Comparison of ENCODE assay signal across 14 cellular contexts in the genomic region with DNA sequence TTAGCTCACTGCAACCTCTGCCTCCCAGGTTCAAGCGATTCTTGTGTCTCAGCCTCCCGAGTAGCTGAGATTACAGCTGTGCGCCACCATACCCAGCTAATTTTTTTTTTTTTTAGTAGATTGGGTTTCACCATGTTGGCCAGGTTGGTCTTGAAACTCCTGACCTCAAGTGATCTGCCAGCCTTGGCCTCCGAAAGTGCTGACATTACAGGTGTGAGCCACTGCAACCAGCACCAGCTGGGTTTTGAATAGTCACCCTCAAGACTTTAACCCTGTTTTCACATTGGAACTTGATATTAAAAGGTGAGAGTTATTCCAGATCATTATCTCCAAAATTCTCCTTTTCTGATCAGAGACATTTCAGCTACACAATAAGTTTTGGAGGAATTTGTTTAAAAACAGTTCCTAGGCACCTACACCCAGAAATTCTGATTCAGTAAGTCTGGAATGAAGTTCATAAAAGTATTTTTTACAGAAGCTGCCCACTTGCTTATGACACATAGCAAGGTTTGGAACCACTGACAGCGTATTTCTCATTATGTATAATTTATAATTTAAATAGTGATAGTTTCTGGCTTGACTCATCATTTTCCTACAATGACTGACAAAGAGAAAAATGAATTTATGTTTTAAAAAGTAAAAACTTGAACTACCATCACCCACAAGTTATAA.
DNase-seq lines count a peak whose midpoint lies in the region; TF ChIP-seq lines count a peak whose summit lies in the region.
"Had no signal": no experiment of that assay in that cellular context is flagged by ENCODE, and none has a peak within 500 bp of the region (broad histone marks: within the 10 kb centered on the region; RNA-seq: fewer than 3 reads in every experiment).

No MANE protein-coding gene starts in this region.

- H3K9me3 Mint-ChIP-seq in osteocyte (ENCODE audit: unreplicated experiment), result no peaks in the 10 kb centered on the region

- no peaks in the 10 kb centered on the region for H3K36me3 Mint-ChIP-seq in osteocyte (ENCODE audit: unreplicated experiment)

- no peaks in the 10 kb centered on the region for H3K79me2 ChIP-seq in MM.1S (ENCODE audit: low read length)

- no peaks in the 10 kb centered on the region for H3K9me3 ChIP-seq in MM.1S (replicated peaks; ENCODE audit: insufficient read depth, low read length)
- H3K9me3 ChIP-seq: Caco-2, suprapubic skin had no signal

- peak overlapping the region; percentile 37; the same call in 1 of the 2 replicates for H3K4me2 ChIP-seq in MM.1S (ENCODE audit: low read depth, low read length)

- peak overlapping the region; percentile 62 for H3K27ac Mint-ChIP-seq in osteocyte (ENCODE audit: unreplicated experiment)
- H3K27ac Mint-ChIP-seq: T-helper 17 cell had no signal

- in situ Hi-C loops in GM13976 (cut with MboI; ENCODE audit: low sequenced_read_pairs, unreplicated experiment), result no loop called here

- H3K4me3 ChIP-seq in GM12865 (ENCODE audit: low read depth, low read length), result no peak overlapping the region
- no peak overlapping the region for H3K4me3 ChIP-seq in MM.1S (ENCODE audit: low read length)
- no peak overlapping the region for H3K4me3 ChIP-seq in choroid plexus epithelial cell (ENCODE audit: low read depth, low read length)
- H3K4me3 ChIP-seq: suprapubic skin had no signal

- DNase-seq in GM12865 (ENCODE audit: low read depth) (peak; percentile 19), MM.1S (peak; percentile 87), choroid plexus epithelial cell (ENCODE audit: low read depth) (peak; percentile 54), osteocyte (ENCODE audit: extremely low spot score, unreplicated experiment) (no peak), GM13976 (ENCODE audit: low spot score) (no peak), GM19240 (ENCODE audit: insufficient read length, low spot score) (no peak), DMS79 treated with DMSO at 0.1 percent for 48 hours (lab: John Stamatoyannopoulos, UW) (no peak)
- DNase-seq: activated gamma-delta T cell, Caco-2, NCI-H1092 treated with DMSO at 0.1 percent for 48 hours, NCI-H2227 treated with DMSO at 0.1 percent for 48 hours, T-helper 17 cell had no signal

- H3K9ac ChIP-seq in MM.1S (ENCODE audit: low read length), result no peak overlapping the region

- H4K20me1 ChIP-seq in MM.1S (ENCODE audit: insufficient read depth, low read length), result no peaks in the 10 kb centered on the region

- H3K27ac ChIP-seq in MM.1S (ENCODE audit: low read length), result peak overlapping the region; percentile 47; the same call in 1 of the 2 replicates
- H3K27ac ChIP-seq: suprapubic skin had no signal

- no peaks in the 10 kb centered on the region for H3K27me3 ChIP-seq in MM.1S (replicated peaks; ENCODE audit: insufficient read depth, low read length)
- H3K27me3 ChIP-seq: suprapubic skin had no signal

- no peaks in the 10 kb centered on the region for H3K27me3 Mint-ChIP-seq in osteocyte (ENCODE audit: unreplicated experiment)
- H3K27me3 Mint-ChIP-seq: T-helper 17 cell had no signal

- no peak overlapping the region for H2AFZ ChIP-seq in MM.1S (ENCODE audit: low read length)

- peaks cover 28% of the 10 kb centered on the region for H3K4me1 ChIP-seq in MM.1S (ENCODE audit: low read length)

- H3K4me3 Mint-ChIP-seq in osteocyte (ENCODE audit: unreplicated experiment), result no peak overlapping the region
- H3K4me3 Mint-ChIP-seq: neural crest cell, T-helper 17 cell had no signal

- TF ChIP-seq CTCF in GM12865 (IDR thresholded peaks at IDR 0.05; ENCODE audit: insufficient read depth, low read depth, low read length, missing control alignments) (no peak), MM.1S (IDR thresholded peaks at IDR 0.05; ENCODE audit: low read length) (no peak), choroid plexus epithelial cell (conservative IDR thresholded peaks at IDR 0.05; ENCODE audit: low read depth, low read length) (no peak), osteocyte (IDR thresholded peaks at IDR 0.05) (no peak), GM13976 (IDR thresholded peaks at IDR 0.05; ENCODE audit: borderline replicate concordance, control extremely low read depth, extremely low read depth, insufficient read depth, missing control alignments) (no peak)

- peaks cover 33% of the 10 kb centered on the region for H3K4me1 Mint-ChIP-seq in osteocyte (ENCODE audit: unreplicated experiment)
- H3K4me1 Mint-ChIP-seq: T-helper 17 cell had no signal

- no peaks in the 10 kb centered on the region for H3K9me2 ChIP-seq in MM.1S (replicated peaks; ENCODE audit: insufficient read depth, low read length)

- peaks cover 13% of the 10 kb centered on the region; the same call in 1 of the 2 replicates for H3F3A ChIP-seq in MM.1S (ENCODE audit: insufficient read depth, low read length)

- H3K36me3 ChIP-seq in MM.1S (replicated peaks; ENCODE audit: insufficient read depth, low read length), result no peaks in the 10 kb centered on the region
- H3K36me3 ChIP-seq: suprapubic skin had no signal

Comparison
In these comparisons a context has a peak if more than half of its experiments do, and no peak if none do; other contexts are left out.
1. DNase-seq: peak in GM12865 (single experiment), MM.1S (single experiment) and choroid plexus epithelial cell (single experiment); none in osteocyte (single experiment), GM13976 (single experiment), GM19240 (single experiment) and DMS79 treated with DMSO at 0.1 percent for 48 hours (single experiment).